ENCODE assay signal across 1 cellular context in the genomic region with DNA sequence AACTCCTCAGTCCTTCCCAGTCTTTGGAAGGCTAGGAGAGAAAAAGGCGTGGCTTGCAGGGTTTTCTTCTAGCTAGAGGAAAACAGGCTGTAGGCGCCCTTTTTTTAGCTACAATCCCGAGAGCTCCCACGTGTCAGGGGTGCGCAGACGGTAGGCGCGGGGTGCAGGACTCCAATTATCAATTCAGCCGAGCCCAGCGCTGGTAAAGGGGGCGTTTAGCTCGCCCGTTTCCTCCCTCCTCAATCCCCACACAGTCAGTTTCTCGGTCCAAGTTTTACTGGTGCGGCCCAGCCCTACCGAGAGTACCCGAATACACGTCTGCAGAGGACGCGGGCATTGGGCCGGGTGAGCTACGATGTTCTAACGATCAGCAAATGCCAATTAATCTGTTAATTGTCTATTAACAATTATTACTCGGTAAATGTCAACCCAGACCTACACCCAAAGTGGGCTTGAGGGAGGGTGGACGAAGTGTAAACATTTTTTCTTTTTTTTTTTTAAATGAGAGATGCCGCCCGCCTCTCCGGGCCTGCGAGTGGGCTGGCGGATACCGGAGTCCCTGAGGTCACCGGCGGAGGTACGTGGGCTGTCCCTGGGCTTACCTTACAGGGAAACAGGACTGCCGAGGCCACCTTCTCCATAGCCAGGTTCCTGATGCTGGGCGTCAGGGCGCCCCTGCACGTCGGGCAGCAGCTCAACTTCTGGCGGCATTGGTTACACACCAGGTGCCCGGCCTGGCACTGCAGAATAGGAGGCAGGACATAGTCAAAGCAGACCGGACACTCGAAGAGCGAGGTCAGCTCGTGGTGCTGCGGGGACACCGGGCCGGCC.
A peak's percentile ranks its signal among the peaks of the same experiment; 100 is the strongest.
TF ChIP-seq lines count a peak whose summit lies in the region.

No MANE protein-coding gene starts in this region.

TF ChIP-seq in K562, 482 proteins besides CTCF, POLR2A, EP300 and RAD21 (continued from another document):
- TF ChIP-seq, protein P1, sequence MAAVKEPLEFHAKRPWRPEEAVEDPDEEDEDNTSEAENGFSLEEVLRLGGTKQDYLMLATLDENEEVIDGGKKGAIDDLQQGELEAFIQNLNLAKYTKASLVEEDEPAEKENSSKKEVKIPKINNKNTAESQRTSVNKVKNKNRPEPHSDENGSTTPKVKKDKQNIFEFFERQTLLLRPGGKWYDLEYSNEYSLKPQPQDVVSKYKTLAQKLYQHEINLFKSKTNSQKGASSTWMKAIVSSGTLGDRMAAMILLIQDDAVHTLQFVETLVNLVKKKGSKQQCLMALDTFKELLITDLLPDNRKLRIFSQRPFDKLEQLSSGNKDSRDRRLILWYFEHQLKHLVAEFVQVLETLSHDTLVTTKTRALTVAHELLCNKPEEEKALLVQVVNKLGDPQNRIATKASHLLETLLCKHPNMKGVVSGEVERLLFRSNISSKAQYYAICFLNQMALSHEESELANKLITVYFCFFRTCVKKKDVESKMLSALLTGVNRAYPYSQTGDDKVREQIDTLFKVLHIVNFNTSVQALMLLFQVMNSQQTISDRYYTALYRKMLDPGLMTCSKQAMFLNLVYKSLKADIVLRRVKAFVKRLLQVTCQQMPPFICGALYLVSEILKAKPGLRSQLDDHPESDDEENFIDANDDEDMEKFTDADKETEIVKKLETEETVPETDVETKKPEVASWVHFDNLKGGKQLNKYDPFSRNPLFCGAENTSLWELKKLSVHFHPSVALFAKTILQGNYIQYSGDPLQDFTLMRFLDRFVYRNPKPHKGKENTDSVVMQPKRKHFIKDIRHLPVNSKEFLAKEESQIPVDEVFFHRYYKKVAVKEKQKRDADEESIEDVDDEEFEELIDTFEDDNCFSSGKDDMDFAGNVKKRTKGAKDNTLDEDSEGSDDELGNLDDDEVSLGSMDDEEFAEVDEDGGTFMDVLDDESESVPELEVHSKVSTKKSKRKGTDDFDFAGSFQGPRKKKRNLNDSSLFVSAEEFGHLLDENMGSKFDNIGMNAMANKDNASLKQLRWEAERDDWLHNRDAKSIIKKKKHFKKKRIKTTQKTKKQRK (IDR thresholded peaks at IDR 0.05; ENCODE audit: borderline replicate concordance, low read depth, low read length): no peak
- TF ChIP-seq RAD51 (IDR thresholded peaks at IDR 0.05; ENCODE audit: borderline replicate concordance, low read depth): 0 out of 2 replicates have a peak, but pooled peaks have one; percentile 10
- TF ChIP-seq, protein P2, sequence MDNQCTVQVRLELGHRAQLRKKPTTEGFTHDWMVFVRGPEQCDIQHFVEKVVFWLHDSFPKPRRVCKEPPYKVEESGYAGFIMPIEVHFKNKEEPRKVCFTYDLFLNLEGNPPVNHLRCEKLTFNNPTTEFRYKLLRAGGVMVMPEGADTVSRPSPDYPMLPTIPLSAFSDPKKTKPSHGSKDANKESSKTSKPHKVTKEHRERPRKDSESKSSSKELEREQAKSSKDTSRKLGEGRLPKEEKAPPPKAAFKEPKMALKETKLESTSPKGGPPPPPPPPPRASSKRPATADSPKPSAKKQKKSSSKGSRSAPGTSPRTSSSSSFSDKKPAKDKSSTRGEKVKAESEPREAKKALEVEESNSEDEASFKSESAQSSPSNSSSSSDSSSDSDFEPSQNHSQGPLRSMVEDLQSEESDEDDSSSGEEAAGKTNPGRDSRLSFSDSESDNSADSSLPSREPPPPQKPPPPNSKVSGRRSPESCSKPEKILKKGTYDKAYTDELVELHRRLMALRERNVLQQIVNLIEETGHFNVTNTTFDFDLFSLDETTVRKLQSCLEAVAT (IDR thresholded peaks at IDR 0.05): peak in 1 of 2 experiments; percentile 34; a peak in 1 of 4 replicates
- TF ChIP-seq, protein P3, sequence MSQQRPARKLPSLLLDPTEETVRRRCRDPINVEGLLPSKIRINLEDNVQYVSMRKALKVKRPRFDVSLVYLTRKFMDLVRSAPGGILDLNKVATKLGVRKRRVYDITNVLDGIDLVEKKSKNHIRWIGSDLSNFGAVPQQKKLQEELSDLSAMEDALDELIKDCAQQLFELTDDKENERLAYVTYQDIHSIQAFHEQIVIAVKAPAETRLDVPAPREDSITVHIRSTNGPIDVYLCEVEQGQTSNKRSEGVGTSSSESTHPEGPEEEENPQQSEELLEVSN (IDR thresholded peaks at IDR 0.05; ENCODE audit: borderline replicate concordance in 1 of 2, extremely low read depth in 1 of 2, insufficient read depth in 1 of 2, insufficient read length in 1 of 2, low read depth in 1 of 2, low read length in 1 of 2, poor library complexity in 1 of 2, severe bottlenecking in 1 of 2): peak in 1 of 2 experiments; percentile 42
- peak; percentile 68 for TF ChIP-seq MYC (IDR thresholded peaks at IDR 0.05; ENCODE audit: low read depth, low read length)
- TF ChIP-seq MYC (CRISPR knock-in tag; IDR thresholded peaks at IDR 0.05; ENCODE audit: borderline replicate concordance, low read depth): no peak
- TF ChIP-seq EP400 (IDR thresholded peaks at IDR 0.05): peak; percentile 39
- no peak for TF ChIP-seq SRSF7 (optimal IDR thresholded peaks at IDR 0.05; ENCODE audit: low read depth, low read length)
- TF ChIP-seq NRF1 (conservative IDR thresholded peaks at IDR 0.05 in 1 of 2, IDR thresholded peaks at IDR 0.05 in 1 of 2): peak; percentile 78 to 83
- 0 out of 2 replicates have a peak, but pooled peaks have one; percentile 46 for TF ChIP-seq POLR2G (IDR thresholded peaks at IDR 0.05; ENCODE audit: low read depth, low read length)
- peak; percentile 60 for TF ChIP-seq L3MBTL2 (IDR thresholded peaks at IDR 0.05)
- TF ChIP-seq, protein P4, sequence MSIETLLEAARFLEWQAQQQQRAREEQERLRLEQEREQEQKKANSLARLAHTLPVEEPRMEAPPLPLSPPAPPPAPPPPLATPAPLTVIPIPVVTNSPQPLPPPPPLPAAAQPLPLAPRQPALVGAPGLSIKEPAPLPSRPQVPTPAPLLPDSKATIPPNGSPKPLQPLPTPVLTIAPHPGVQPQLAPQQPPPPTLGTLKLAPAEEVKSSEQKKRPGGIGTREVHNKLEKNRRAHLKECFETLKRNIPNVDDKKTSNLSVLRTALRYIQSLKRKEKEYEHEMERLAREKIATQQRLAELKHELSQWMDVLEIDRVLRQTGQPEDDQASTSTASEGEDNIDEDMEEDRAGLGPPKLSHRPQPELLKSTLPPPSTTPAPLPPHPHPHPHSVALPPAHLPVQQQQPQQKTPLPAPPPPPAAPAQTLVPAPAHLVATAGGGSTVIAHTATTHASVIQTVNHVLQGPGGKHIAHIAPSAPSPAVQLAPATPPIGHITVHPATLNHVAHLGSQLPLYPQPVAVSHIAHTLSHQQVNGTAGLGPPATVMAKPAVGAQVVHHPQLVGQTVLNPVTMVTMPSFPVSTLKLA (conservative IDR thresholded peaks at IDR 0.05): peak; percentile 68 to 83; a peak in 3 of 4 replicates
- no peak for TF ChIP-seq KLF16 (IDR thresholded peaks at IDR 0.05)
- peak; percentile 36 for TF ChIP-seq TBP (optimal IDR thresholded peaks at IDR 0.05; ENCODE audit: low read depth, low read length)
- TF ChIP-seq, protein P5, sequence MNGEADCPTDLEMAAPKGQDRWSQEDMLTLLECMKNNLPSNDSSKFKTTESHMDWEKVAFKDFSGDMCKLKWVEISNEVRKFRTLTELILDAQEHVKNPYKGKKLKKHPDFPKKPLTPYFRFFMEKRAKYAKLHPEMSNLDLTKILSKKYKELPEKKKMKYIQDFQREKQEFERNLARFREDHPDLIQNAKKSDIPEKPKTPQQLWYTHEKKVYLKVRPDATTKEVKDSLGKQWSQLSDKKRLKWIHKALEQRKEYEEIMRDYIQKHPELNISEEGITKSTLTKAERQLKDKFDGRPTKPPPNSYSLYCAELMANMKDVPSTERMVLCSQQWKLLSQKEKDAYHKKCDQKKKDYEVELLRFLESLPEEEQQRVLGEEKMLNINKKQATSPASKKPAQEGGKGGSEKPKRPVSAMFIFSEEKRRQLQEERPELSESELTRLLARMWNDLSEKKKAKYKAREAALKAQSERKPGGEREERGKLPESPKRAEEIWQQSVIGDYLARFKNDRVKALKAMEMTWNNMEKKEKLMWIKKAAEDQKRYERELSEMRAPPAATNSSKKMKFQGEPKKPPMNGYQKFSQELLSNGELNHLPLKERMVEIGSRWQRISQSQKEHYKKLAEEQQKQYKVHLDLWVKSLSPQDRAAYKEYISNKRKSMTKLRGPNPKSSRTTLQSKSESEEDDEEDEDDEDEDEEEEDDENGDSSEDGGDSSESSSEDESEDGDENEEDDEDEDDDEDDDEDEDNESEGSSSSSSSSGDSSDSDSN (IDR thresholded peaks at IDR 0.05; ENCODE audit: borderline replicate concordance in 1 of 2, low read depth in 2 of 2, low read length in 2 of 2): 0 out of 4 replicates have a peak, but pooled peaks of 1 of the 2 experiments have one; percentile 8
- TF ChIP-seq, protein P6, sequence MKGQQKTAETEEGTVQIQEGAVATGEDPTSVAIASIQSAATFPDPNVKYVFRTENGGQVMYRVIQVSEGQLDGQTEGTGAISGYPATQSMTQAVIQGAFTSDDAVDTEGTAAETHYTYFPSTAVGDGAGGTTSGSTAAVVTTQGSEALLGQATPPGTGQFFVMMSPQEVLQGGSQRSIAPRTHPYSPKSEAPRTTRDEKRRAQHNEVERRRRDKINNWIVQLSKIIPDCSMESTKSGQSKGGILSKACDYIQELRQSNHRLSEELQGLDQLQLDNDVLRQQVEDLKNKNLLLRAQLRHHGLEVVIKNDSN (CRISPR knock-in tag; IDR thresholded peaks at IDR 0.05): peak; percentile 38
- TF ChIP-seq CHD2 (IDR thresholded peaks at IDR 0.05; ENCODE audit: low read depth, low read length): no peak
- TF ChIP-seq NR4A1 (CRISPR knock-in tag; IDR thresholded peaks at IDR 0.05): 0 out of 2 replicates have a peak, but pooled peaks have one; percentile 8
- no peak for TF ChIP-seq NR4A1 (tag; IDR thresholded peaks at IDR 0.05)
- peak; percentile 47; the same call in 1 of the 2 replicates for TF ChIP-seq CXXC5 (CRISPR knock-in tag; IDR thresholded peaks at IDR 0.05)
- TF ChIP-seq, protein P7, sequence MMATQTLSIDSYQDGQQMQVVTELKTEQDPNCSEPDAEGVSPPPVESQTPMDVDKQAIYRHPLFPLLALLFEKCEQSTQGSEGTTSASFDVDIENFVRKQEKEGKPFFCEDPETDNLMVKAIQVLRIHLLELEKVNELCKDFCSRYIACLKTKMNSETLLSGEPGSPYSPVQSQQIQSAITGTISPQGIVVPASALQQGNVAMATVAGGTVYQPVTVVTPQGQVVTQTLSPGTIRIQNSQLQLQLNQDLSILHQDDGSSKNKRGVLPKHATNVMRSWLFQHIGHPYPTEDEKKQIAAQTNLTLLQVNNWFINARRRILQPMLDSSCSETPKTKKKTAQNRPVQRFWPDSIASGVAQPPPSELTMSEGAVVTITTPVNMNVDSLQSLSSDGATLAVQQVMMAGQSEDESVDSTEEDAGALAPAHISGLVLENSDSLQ (IDR thresholded peaks at IDR 0.05): no peak
- TF ChIP-seq GABPB1 (CRISPR knock-in tag; IDR thresholded peaks at IDR 0.05): 0 out of 2 replicates have a peak, but pooled peaks have one; percentile 24
- 0 out of 2 replicates have a peak, but pooled peaks have one; percentile 16 for TF ChIP-seq MXI1 (IDR thresholded peaks at IDR 0.05; ENCODE audit: low read depth, low read length)
- TF ChIP-seq HDAC1 (IDR thresholded peaks at IDR 0.05): peak in 1 of 2 experiments; percentile 64; a peak in 2 of 4 replicates
TF ChIP-seq in K562: peak in this region for 24.
